15 cellular contexts compared by ENCODE assay signal in genomic region chr20:61271273-61272221, GRCh38. TPM values are rescaled to one million over a fixed set of nuclear protein-coding genes. Genes with fewer than 3 reads are reported as not detected.
DNase-seq lines count a peak whose midpoint lies in the region; ATAC-seq and TF ChIP-seq lines count a peak whose summit lies in the region.
"Had no signal": no experiment of that assay in that cellular context is flagged by ENCODE, and none has a peak within 500 bp of the region (broad histone marks: within the 10 kb centered on the region; RNA-seq: fewer than 3 reads in every experiment).

No MANE protein-coding gene starts in this region.

- no peaks in the 10 kb centered on the region for H3K4me1 Mint-ChIP-seq in activated CD4-positive, alpha-beta T cell treated with anti-CD3 and anti-CD28 coated beads, Interleukin-2, amount 10 ng/mL, durations not matched to agents 7 days and 5 days
- H3K4me1 Mint-ChIP-seq: activated CD8-positive, alpha-beta memory T cell treated with anti-CD3 and anti-CD28 coated beads, Interleukin-2, amount 10 ng/mL, durations not matched to agents 7 days and 5 days; central memory CD8-positive, alpha-beta T cell had no signal

- H3K27me3 Mint-ChIP-seq in activated CD4-positive, alpha-beta T cell treated with anti-CD3 and anti-CD28 coated beads, Interleukin-2, amount 10 ng/mL, durations not matched to agents 7 days and 5 days, result no peaks in the 10 kb centered on the region
- H3K27me3 Mint-ChIP-seq: activated CD8-positive, alpha-beta memory T cell treated with anti-CD3 and anti-CD28 coated beads, Interleukin-2, amount 10 ng/mL, durations not matched to agents 7 days and 5 days had no signal

- no peak for ATAC-seq in GM21737 (IDR thresholded peaks at IDR 0.05; ENCODE audit: unreplicated experiment)
- ATAC-seq: activated CD8-positive, alpha-beta memory T cell treated with anti-CD3 and anti-CD28 coated beads, Interleukin-2, amount 10 ng/mL, durations not matched to agents 7 days and 5 days had no signal

- H3K27ac ChIP-seq in caudate nucleus (ENCODE audit: low read depth, low read length) (peak overlapping the region; percentile 58), coronary artery (no peak overlapping the region)
- H3K27ac ChIP-seq: parathyroid adenoma had no signal

- H3K9me3 Mint-ChIP-seq in activated CD4-positive, alpha-beta T cell treated with anti-CD3 and anti-CD28 coated beads, Interleukin-2, amount 10 ng/mL, durations not matched to agents 7 days and 5 days, result peaks cover 7% of the 10 kb centered on the region

- H3K27ac Mint-ChIP-seq in activated CD4-positive, alpha-beta T cell treated with anti-CD3 and anti-CD28 coated beads, Interleukin-2, amount 10 ng/mL, durations not matched to agents 7 days and 5 days, result no peak overlapping the region
- H3K27ac Mint-ChIP-seq: activated CD8-positive, alpha-beta memory T cell treated with anti-CD3 and anti-CD28 coated beads, Interleukin-2, amount 10 ng/mL, durations not matched to agents 7 days and 5 days had no signal

- H3K4me3 ChIP-seq in coronary artery, result no peak overlapping the region

- POLR2A ChIA-PET in activated CD4-positive, alpha-beta T cell treated with anti-CD3 and anti-CD28 coated beads, Interleukin-2, amount 10 ng/mL, durations not matched to agents 7 days and 5 days (lab: Charles Lee), result no interaction called here

- H3K36me3 Mint-ChIP-seq in activated CD4-positive, alpha-beta T cell treated with anti-CD3 and anti-CD28 coated beads, Interleukin-2, amount 10 ng/mL, durations not matched to agents 7 days and 5 days (ENCODE audit: low read depth), result no peaks in the 10 kb centered on the region
- H3K36me3 Mint-ChIP-seq: activated CD8-positive, alpha-beta memory T cell treated with anti-CD3 and anti-CD28 coated beads, Interleukin-2, amount 10 ng/mL, durations not matched to agents 7 days and 5 days had no signal

- no peak overlapping the region for H3K4me3 Mint-ChIP-seq in activated CD4-positive, alpha-beta T cell treated with anti-CD3 and anti-CD28 coated beads, Interleukin-2, amount 10 ng/mL, durations not matched to agents 7 days and 5 days
- H3K4me3 Mint-ChIP-seq: activated CD8-positive, alpha-beta memory T cell treated with anti-CD3 and anti-CD28 coated beads, Interleukin-2, amount 10 ng/mL, durations not matched to agents 7 days and 5 days; central memory CD8-positive, alpha-beta T cell had no signal

- CTCF ChIA-PET in activated CD4-positive, alpha-beta T cell treated with anti-CD3 and anti-CD28 coated beads, Interleukin-2, amount 10 ng/mL, durations not matched to agents 7 days and 5 days (lab: Charles Lee), result no interaction called here

- no peak for TF ChIP-seq CTCF in coronary artery (IDR thresholded peaks at IDR 0.05)

- DNase-seq in AG08395 (ENCODE audit: low spot score), result peak; percentile 14
- peak; percentile 42 for DNase-seq in M059J (ENCODE audit: low read depth)
- peak in 45 of 61 donors; percentile 9 to 72 (median 45) for DNase-seq in caudate nucleus (lab: John Stamatoyannopoulos, UW)
- peak; percentile 74 for DNase-seq in midbrain (lab: John Stamatoyannopoulos, UW)
- no peak for DNase-seq in GF-D8 (lab: John Stamatoyannopoulos, UW)
- DNase-seq in coronary artery (ENCODE audit: low spot score), result no peak
- DNase-seq in activated CD4-positive, alpha-beta T cell treated with anti-CD3 and anti-CD28 coated beads, Interleukin-2, amount 10 ng/mL, durations not matched to agents 7 days and 5 days, result no peak
- DNase-seq: activated CD8-positive, alpha-beta memory T cell treated with anti-CD3 and anti-CD28 coated beads, Interleukin-2, amount 10 ng/mL, durations not matched to agents 7 days and 5 days; activated naive CD4-positive, alpha-beta T cell treated with Interleukin-2 at 50 U/mL for 16 hours; DMS153; NCI-H1694; SK-N-SH had no signal

RNA-seq across cellular contexts. Expression of gene CDH4, which starts 19.5 kb away (rescaled TPM):
- total RNA-seq in M059J (2014; rRNA removed; shearing (Covaris generic)), result 3.5 and 7.8 TPM in 2 replicates
- not detected for total RNA-seq in activated CD4-positive, alpha-beta T cell treated with anti-CD3 and anti-CD28 coated beads, Interleukin-2, amount 10 ng/mL, durations not matched to agents 7 days and 5 days

Comparison
In these comparisons a context has a peak if more than half of its experiments do, and no peak if none do; other contexts are left out.
1. DNase-seq: peak in AG08395 (single experiment), M059J (single experiment), caudate nucleus (45 of 61) and midbrain (single experiment); none in GF-D8 (single experiment), coronary artery (single experiment) and activated CD4-positive, alpha-beta T cell treated with anti-CD3 and anti-CD28 coated beads, Interleukin-2, amount 10 ng/mL, durations not matched to agents 7 days and 5 days (single experiment).